Comparison of ENCODE assay signal across 32 cellular contexts in genomic region chr9:124347968-124348358, GRCh38.
DNase-seq lines count a peak whose midpoint lies in the region; ATAC-seq and TF ChIP-seq lines count a peak whose summit lies in the region.
"Had no signal": no experiment of that assay in that cellular context is flagged by ENCODE, and none has a peak within 500 bp of the region (broad histone marks: within the 10 kb centered on the region; RNA-seq: fewer than 3 reads in every experiment).

No MANE protein-coding gene starts in this region.

- POLR2A ChIA-PET in RWPE1 (lab: Yijun Ruan, JAX; ENCODE audit: low non-redundant PET) = no interaction called here

- no peak overlapping the region for H3K4me3 ChIP-seq in lower lobe of right lung
- no peak overlapping the region for H3K4me3 ChIP-seq in aorta (ENCODE audit: low read length in 2 of 2)
- H3K4me3 ChIP-seq: A549, ovary, Peyer's patch, SJCRH30, smooth muscle cell, thoracic aorta had no signal

- H3K9me3 ChIP-seq in lower lobe of right lung = no peaks in the 10 kb centered on the region
- no peaks in the 10 kb centered on the region for H3K9me3 ChIP-seq in aorta (ENCODE audit: control insufficient read depth, low read length)
- H3K9me3 ChIP-seq: A549, ovary, Peyer's patch, SJCRH30, thoracic aorta had no signal

- no peaks in the 10 kb centered on the region for H3K4me1 Mint-ChIP-seq in activated naive CD8-positive, alpha-beta T cell treated with anti-CD3 and anti-CD28 coated beads for 36 hours
- H3K4me1 Mint-ChIP-seq: activated CD4-positive, alpha-beta T cell treated with anti-CD3 and anti-CD28 coated beads, Interleukin-2, amount 10 ng/mL, durations not matched to agents 24 days and 14 days had no signal

- CTCF ChIA-PET in RWPE1 (lab: Yijun Ruan, JAX) = interaction anchor here (0.6 kb wide), 1 partner anchor 45 kb away, joined by 3 read pairs; no protein-coding TSS in a partner anchor

- no peaks in the 10 kb centered on the region for H3K9me3 Mint-ChIP-seq in activated naive CD8-positive, alpha-beta T cell treated with anti-CD3 and anti-CD28 coated beads for 36 hours
- H3K9me3 Mint-ChIP-seq: activated CD4-positive, alpha-beta T cell treated with anti-CD3 and anti-CD28 coated beads, Interleukin-2, amount 10 ng/mL, durations not matched to agents 24 days and 14 days; brain; nephron; stimulated activated naive CD8-positive, alpha-beta T cell treated with anti-CD3 and anti-CD28 coated beads, Interleukin-15, Interleukin-2, amounts not matched to agents 100 ng/mL and 50 ng/mL, for 24 hours had no signal

- no peak overlapping the region for H3K4me3 Mint-ChIP-seq in activated naive CD8-positive, alpha-beta T cell treated with anti-CD3 and anti-CD28 coated beads for 36 hours
- H3K4me3 Mint-ChIP-seq: activated CD4-positive, alpha-beta T cell treated with anti-CD3 and anti-CD28 coated beads, Interleukin-2, amount 10 ng/mL, durations not matched to agents 24 days and 14 days; brain; nephron; stimulated activated naive CD8-positive, alpha-beta T cell treated with anti-CD3 and anti-CD28 coated beads, Interleukin-15, Interleukin-2, amounts not matched to agents 100 ng/mL and 50 ng/mL, for 24 hours had no signal

- no peaks in the 10 kb centered on the region for H3K27me3 Mint-ChIP-seq in activated naive CD8-positive, alpha-beta T cell treated with anti-CD3 and anti-CD28 coated beads for 36 hours
- H3K27me3 Mint-ChIP-seq: activated CD4-positive, alpha-beta T cell treated with anti-CD3 and anti-CD28 coated beads, Interleukin-2, amount 10 ng/mL, durations not matched to agents 24 days and 14 days; stimulated activated naive CD8-positive, alpha-beta T cell treated with anti-CD3 and anti-CD28 coated beads, Interleukin-15, Interleukin-2, amounts not matched to agents 100 ng/mL and 50 ng/mL, for 24 hours had no signal

- ATAC-seq in Right ventricle myocardium superior (ENCODE audit: poor library complexity) = no peak
- no peak for ATAC-seq in lower lobe of right lung
- ATAC-seq in aorta (ENCODE audit: low FRiP score) = no peak
- ATAC-seq: A549, HCT116 had no signal

- intact Hi-C loops in Right ventricle myocardium superior (cut with DNase I) (no loop called here), cardiac septum (cut with DNase I) (no loop called here), lower lobe of right lung (cut with DNase I) (no loop called here), aorta (cut with DNase I) (loop anchor here in 1 of 2 donors (2.0 kb wide), 1 partner anchor 59 kb away; no protein-coding TSS in a partner anchor)

- TF ChIP-seq CTCF in RWPE1 (conservative IDR thresholded peaks at IDR 0.05; ENCODE audit: low read depth) (no peak), lower lobe of right lung (IDR thresholded peaks at IDR 0.05) (no peak)

- DNase-seq in Right ventricle myocardium superior (peak; percentile 37), cardiac septum (ENCODE audit: low spot score) (no peak), RWPE1 (ENCODE audit: low spot score) (no peak), lower lobe of right lung (peak; percentile 41), aorta (peak; percentile 32 to 55), HK-2 (ENCODE audit: unreplicated experiment) (no peak), activated gamma-delta T cell (lab: John Stamatoyannopoulos, UW) (no peak)
- no peak for DNase-seq in activated naive CD8-positive, alpha-beta T cell treated with anti-CD3 and anti-CD28 coated beads for 36 hours
- DNase-seq: activated CD4-positive, alpha-beta T cell treated with anti-CD3 and anti-CD28 coated beads, Interleukin-2, amount 10 ng/mL, durations not matched to agents 24 days and 14 days; activated naive CD4-positive, alpha-beta T cell treated with Interleukin-2 at 50 U/mL for 16 hours; cerebellar nuclear complex; DMS153; Kasumi-1; mammary epithelial cell; MV-4-11; NCI-H1436 treated with DMSO at 0.1 percent for 48 hours; NCI-H226; NCI-H748 treated with DMSO at 0.1 percent for 48 hours; retina; SJCRH30; stimulated activated CD4-positive, alpha-beta T cell treated with anti-CD3 and anti-CD28 coated beads, Interleukin-1b, Interleukin-23, amount 100 ng/mL, for 48 hours; T1000 had no signal

- H3K4me1 ChIP-seq in lower lobe of right lung (peaks cover 6% of the 10 kb centered on the region), aorta (ENCODE audit: control insufficient read depth in 1 of 2, insufficient read depth in 2 of 2, low read length in 2 of 2) (no peaks in the 10 kb centered on the region)
- H3K4me1 ChIP-seq: Peyer's patch had no signal

- H3K36me3 Mint-ChIP-seq in activated naive CD8-positive, alpha-beta T cell treated with anti-CD3 and anti-CD28 coated beads for 36 hours = peaks cover 14% of the 10 kb centered on the region

- peak overlapping the region; percentile 90 for H3K27ac ChIP-seq in RWPE1
- no peak overlapping the region for H3K27ac ChIP-seq in lower lobe of right lung
- H3K27ac ChIP-seq in aorta (ENCODE audit: low read depth in 1 of 2, low read length in 2 of 2) = no peak overlapping the region
- H3K27ac ChIP-seq: A549, ovary, Peyer's patch, SJCRH30, thoracic aorta, VCaP had no signal

- no peaks in the 10 kb centered on the region for H3K27me3 ChIP-seq in lower lobe of right lung (ENCODE audit: low read depth)
- H3K27me3 ChIP-seq in aorta (ENCODE audit: control insufficient read depth in 1 of 2, insufficient read depth in 2 of 2, low read length in 1 of 2) = no peaks in the 10 kb centered on the region
- H3K27me3 ChIP-seq: ovary, Peyer's patch, SJCRH30 had no signal

- 81% methylated on average over 8 of the region's 8 CpGs for WGBS in aorta, 2 donors

- H3K36me3 ChIP-seq in lower lobe of right lung (peaks cover 98% of the 10 kb centered on the region), aorta (ENCODE audit: control insufficient read depth in 1 of 2, insufficient read depth in 2 of 2, low read length in 1 of 2) (peaks cover 6 to 9% of the 10 kb centered on the region in 2 donors)
- H3K36me3 ChIP-seq: ovary had no signal

- H3K27ac Mint-ChIP-seq in activated naive CD8-positive, alpha-beta T cell treated with anti-CD3 and anti-CD28 coated beads for 36 hours = no peak overlapping the region
- H3K27ac Mint-ChIP-seq: activated CD4-positive, alpha-beta T cell treated with anti-CD3 and anti-CD28 coated beads, Interleukin-2, amount 10 ng/mL, durations not matched to agents 24 days and 14 days; nephron; stimulated activated naive CD8-positive, alpha-beta T cell treated with anti-CD3 and anti-CD28 coated beads, Interleukin-15, Interleukin-2, amounts not matched to agents 100 ng/mL and 50 ng/mL, for 24 hours had no signal

Comparison
In these comparisons a context has a peak if more than half of its experiments do, and no peak if none do; other contexts are left out.
1. DNase-seq: peak in Right ventricle myocardium superior (single experiment), lower lobe of right lung (single experiment) and aorta (2 of 2); none in cardiac septum (single experiment), RWPE1 (single experiment), HK-2 (single experiment), activated gamma-delta T cell (single experiment) and activated naive CD8-positive, alpha-beta T cell treated with anti-CD3 and anti-CD28 coated beads for 36 hours (single experiment).